Comparison of ENCODE assay signal across 8 cellular contexts in genomic region chr22:18024276-18024939, GRCh38. TPM values are rescaled to one million over a fixed set of nuclear protein-coding genes. Genes with fewer than 3 reads are reported as not detected.
A peak's percentile ranks its signal among the peaks of the same experiment; 100 is the strongest.
DNase-seq lines count a peak whose midpoint lies in the region; ATAC-seq and TF ChIP-seq lines count a peak whose summit lies in the region.

TSS of gene MICAL3 (minus strand) at chr22:18024561. CDS start at chr22:17906812, 117,749 bp downstream.

- DNase-seq in AG04449 (ENCODE audit: low read depth, low spot score), result no peak
- DNase-seq in GM19240 (ENCODE audit: insufficient read length, low spot score), result peak; percentile 55
- DNase-seq in NCI-H2171 treated with DMSO at 0.1 percent for 48 hours (lab: John Stamatoyannopoulos, UW), result peak; percentile 65
- DNase-seq in activated CD4-positive, alpha-beta T cell treated with anti-CD3 and anti-CD28 coated beads, Interleukin-2, amount 50 U/mL, for 1 hour, result peak; percentile 62
- DNase-seq in dedifferentiated amniotic fluid mesenchymal stem cell (ENCODE audit: extremely low spot score), result peak; percentile 39
- DNase-seq in left colon, result peak; percentile 38 to 78
- peak; percentile 48 to 62 for DNase-seq in stimulated activated CD4-positive, alpha-beta T cell treated with anti-CD3 and anti-CD28 coated beads, Interleukin-1b, Interleukin-23, amount 100 ng/mL, for 4 hours (ENCODE audit: low read depth in 2 of 2)

- POLR2A ChIA-PET in AG04449 (lab: Yijun Ruan, JAX), result interaction anchor here (0.9 to 1.1 kb wide), 2 partner anchors 7 to 23 kb away, joined by 4 to 5 read pairs; no protein-coding TSS in a partner anchor

- CTCF ChIA-PET in AG04449 (lab: Yijun Ruan, JAX), result interaction anchor here (0.7 to 5.0 kb wide), 23 partner anchors 9 to 195 kb away, joined by 3 to 41 read pairs (median 5); no protein-coding TSS in a partner anchor

- peak within 1 kb of the TSS; percentile 68 for H3K4me3 ChIP-seq in AG04449 (ENCODE audit: low read depth, low read length)

- peak; percentile 79 for ATAC-seq in left colon
- ATAC-seq in HG03457 (IDR thresholded peaks at IDR 0.05; ENCODE audit: unreplicated experiment), result no peak

- TF ChIP-seq CTCF in AG04449 (IDR thresholded peaks at IDR 0.05; ENCODE audit: insufficient read depth, low read length, missing control alignments), result peak; percentile 74

- intact Hi-C loops in left colon (cut with DNase I, micrococcal nuclease), result no loop called here

RNA-seq across cellular contexts. Expression of gene MICAL3, which starts in this region (rescaled TPM):
- 100 to 1,000 TPM in 1 of 2 donors, 10 to 100 TPM in 1; 93.6 to 114 TPM for total RNA-seq in left colon
